In the genomic region with DNA sequence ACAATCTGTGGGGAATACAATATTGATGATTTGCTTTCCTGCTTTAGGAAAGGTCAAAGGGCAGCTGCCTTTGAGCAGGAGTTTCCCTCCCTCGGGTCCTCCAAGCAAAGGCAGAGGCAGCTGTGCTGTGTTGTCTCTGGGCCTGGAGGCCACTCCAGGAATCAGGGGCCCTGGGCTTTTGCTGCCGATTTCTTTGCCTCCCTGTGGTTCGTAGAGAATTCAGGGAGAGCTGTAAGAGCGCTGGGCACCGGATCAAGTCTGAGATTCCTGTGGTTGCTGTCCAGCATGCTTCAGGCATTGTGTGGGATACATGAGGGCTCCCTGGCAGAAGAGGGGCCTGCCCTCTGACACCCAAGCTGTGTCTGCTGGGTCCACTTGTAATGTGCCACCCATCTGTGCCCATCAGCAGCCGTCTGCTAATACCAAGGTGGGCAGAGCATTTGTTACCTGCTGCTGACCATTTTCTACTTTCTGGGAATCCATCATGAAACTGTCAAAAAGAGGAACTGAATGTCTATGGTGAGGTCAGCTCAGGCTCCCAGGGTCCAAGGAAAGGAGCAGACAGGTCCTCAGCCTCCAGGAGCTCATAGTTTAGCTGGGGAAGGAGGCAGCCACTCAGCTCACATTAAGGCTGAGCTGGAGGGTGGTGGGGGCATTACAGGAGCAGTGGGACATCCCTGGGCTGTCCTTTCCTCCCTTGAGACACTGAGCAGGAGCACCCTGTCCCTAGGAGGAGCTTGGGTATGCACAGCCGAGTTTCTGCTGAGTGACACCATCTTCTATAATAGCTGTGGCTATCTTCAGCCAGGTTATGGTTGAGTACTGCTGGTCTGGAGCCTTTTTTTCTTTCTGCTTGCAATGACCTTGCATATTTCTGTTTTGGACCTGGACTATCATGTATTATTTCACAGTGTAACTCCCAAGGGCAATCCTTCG, we compare ENCODE assay signal across 13 cellular contexts.
DNase-seq lines count a peak whose midpoint lies in the region; ATAC-seq, FAIRE-seq and TF ChIP-seq lines count a peak whose summit lies in the region.
"Had no signal": no experiment of that assay in that cellular context is flagged by ENCODE, and none has a peak within 500 bp of the region (broad histone marks: within the 10 kb centered on the region; RNA-seq: fewer than 3 reads in every experiment).

No MANE protein-coding gene starts in this region.

- WGBS in HepG2 (ENCODE audit: low lambda C conversion rate) = 57% methylated on average over 5 of the region's 8 CpGs

- FAIRE-seq in HepG2 (lab: Jason Lieb, UNC) (no peak), D721Med (lab: Jason Lieb, UNC) (no peak)
- FAIRE-seq: H1 had no signal

- intact Hi-C loops in HepG2 (cut with micrococcal nuclease; ENCODE audit: unreplicated experiment) = no loop called here

- TF ChIP-seq RAD21 in HepG2 (CRISPR knock-in tag; IDR thresholded peaks at IDR 0.05) = no peak

- H3K36me3 ChIP-seq in HepG2 (replicated peaks in 1 of 2; ENCODE audit: control insufficient read depth in 1 of 2, insufficient read depth in 2 of 2, low read length in 2 of 2) = peaks cover 1 to 3% of the 10 kb centered on the region in 2 experiments; a peak in 1 of 5 replicates

- BruUV-seq in HepG2 (replicated peaks; lab: Mats Ljungman, UMichigan) = no TSS peak

- POLR2A ChIA-PET in HepG2 (lab: Yijun Ruan, JAX) = no interaction called here

- ATAC-seq in HepG2 = no peak; the same call in 2 of the 3 replicates
- no peak for ATAC-seq in GM18498 (IDR thresholded peaks at IDR 0.05; ENCODE audit: unreplicated experiment)

- no peak overlapping the region for H2AFZ ChIP-seq in HepG2 (ENCODE audit: low read length)

- H3K27me3 ChIP-seq in HepG2 (ENCODE audit: control insufficient read depth in 1 of 2, insufficient read depth in 2 of 2, low read length in 2 of 2) = no peaks in the 10 kb centered on the region
- H3K27me3 ChIP-seq: BLaER1 had no signal

- no peak for TF ChIP-seq CTCF in HFF-Myc (IDR thresholded peaks at IDR 0.05; ENCODE audit: low read depth, low read length, missing control alignments)
- no peak for TF ChIP-seq CTCF in HepG2 (CRISPR knock-in tag; IDR thresholded peaks at IDR 0.05)
- TF ChIP-seq CTCF in D721Med (IDR thresholded peaks at IDR 0.05; ENCODE audit: insufficient read depth, missing control alignments) = no peak

- no peak overlapping the region for H3K4me2 ChIP-seq in HepG2 (ENCODE audit: low read depth, low read length)
- H3K4me2 ChIP-seq: BLaER1 had no signal

- DNase-seq in A172 (ENCODE audit: low spot score) (peak; percentile 83), HFF-Myc (ENCODE audit: extremely low read depth, low read depth) (peak; percentile 59), brain pericyte (ENCODE audit: low read depth, low spot score) (peak; percentile 59), HepG2 (ENCODE audit: low spot score) (peak; percentile 9), D721Med (ENCODE audit: insufficient read length, low spot score) (no peak)
- DNase-seq in activated CD8-positive, alpha-beta memory T cell treated with anti-CD3 and anti-CD28 coated beads for 24 hours = no peak
- DNase-seq in activated CD4-positive, alpha-beta T cell treated with anti-CD3 and anti-CD28 coated beads for 4 hours = no peak
- DNase-seq: endodermal cell, NCI-H510A, T-helper 9 cell had no signal

- no peaks in the 10 kb centered on the region for H3K9me3 ChIP-seq in HepG2 (ENCODE audit: low read length)
- H3K9me3 ChIP-seq: BLaER1 had no signal

- H4K20me1 ChIP-seq in HepG2 (ENCODE audit: insufficient read depth, low read length) = peaks cover 10% of the 10 kb centered on the region; the same call in 1 of the 2 replicates

- no peak overlapping the region for H3K27ac ChIP-seq in HepG2 (ENCODE audit: extremely low read length, insufficient read depth, low read length)
- H3K27ac ChIP-seq: BLaER1 had no signal

- TF ChIP-seq EP300 in HepG2 (IDR thresholded peaks at IDR 0.05; ENCODE audit: low read depth in 2 of 2, low read length in 2 of 2) = no peak
- no peak for TF ChIP-seq EP300 in HepG2 (CRISPR knock-in tag; IDR thresholded peaks at IDR 0.05; ENCODE audit: borderline replicate concordance)

- peaks cover 30% of the 10 kb centered on the region for H3K79me2 ChIP-seq in HepG2 (ENCODE audit: insufficient read depth, low read length)

- no peak for TF ChIP-seq POLR2A in HepG2 (IDR thresholded peaks at IDR 0.05; ENCODE audit: insufficient read depth in 1 of 2, low read depth in 2 of 2, low read length in 2 of 2)

- peaks cover 53% of the 10 kb centered on the region for H3K4me1 ChIP-seq in HepG2 (ENCODE audit: insufficient read depth, low read length)

- no peak overlapping the region for H3K9ac ChIP-seq in HepG2 (ENCODE audit: insufficient read depth, low read depth, low read length)
- H3K9ac ChIP-seq: BLaER1 had no signal

- in situ Hi-C loops in HepG2 (cut with HindIII; ENCODE audit: extremely low pct_ligation_motif_present, low pct_unique_long_range_greater_than_20kb) = loop anchor here (5.0 kb wide), 1 partner anchor 55 kb away; no protein-coding TSS in a partner anchor

- CTCF ChIA-PET in HepG2 (lab: Yijun Ruan, JAX; ENCODE audit: low intra/inter-chr PET ratio, low total read pairs) = no interaction called here

- H3K4me3 ChIP-seq in HFF-Myc (replicated peaks; ENCODE audit: low read depth, low read length) (no peak overlapping the region), HepG2 (replicated peaks in 1 of 3; ENCODE audit: insufficient read depth in 1 of 3, low read depth in 2 of 3, low read length in 3 of 3) (no peak overlapping the region)
- H3K4me3 ChIP-seq: BLaER1 had no signal

TF ChIP-seq in HepG2, 621 proteins besides CTCF, POLR2A, EP300 and RAD21 (continues in another document):
- TF ChIP-seq KLF13 (CRISPR knock-in tag; IDR thresholded peaks at IDR 0.05) = no peak
- TF ChIP-seq REST (IDR thresholded peaks at IDR 0.05; ENCODE audit: borderline replicate concordance in 1 of 2, low read depth in 1 of 2, low read length in 2 of 2) = peak; percentile 33 to 89
- no peak for TF ChIP-seq NFKBIZ (CRISPR knock-in tag; IDR thresholded peaks at IDR 0.05)
- no peak for TF ChIP-seq TOE1 (CRISPR knock-in tag; IDR thresholded peaks at IDR 0.05)
- TF ChIP-seq GABPB1 (CRISPR knock-in tag; IDR thresholded peaks at IDR 0.05) = no peak
- TF ChIP-seq ZSCAN21 (CRISPR knock-in tag; IDR thresholded peaks at IDR 0.05; ENCODE audit: borderline replicate concordance) = no peak
- TF ChIP-seq ZBTB7A (CRISPR knock-in tag; IDR thresholded peaks at IDR 0.05) = no peak
- TF ChIP-seq RBM22 (optimal IDR thresholded peaks at IDR 0.05; ENCODE audit: low read length) = no peak
- peak; percentile 83; the same call in 1 of the 2 replicates for TF ChIP-seq MIER2 (CRISPR knock-in tag; IDR thresholded peaks at IDR 0.05)
- TF ChIP-seq ZNF780A (CRISPR knock-in tag; IDR thresholded peaks at IDR 0.05) = no peak
- no peak for TF ChIP-seq PHB2 (IDR thresholded peaks at IDR 0.05; ENCODE audit: partially characterized antibody)
- TF ChIP-seq ZNF567 (CRISPR knock-in tag; IDR thresholded peaks at IDR 0.05; ENCODE audit: borderline replicate concordance) = no peak
- no peak for TF ChIP-seq MXD1 (CRISPR knock-in tag; IDR thresholded peaks at IDR 0.05)
- TF ChIP-seq ZBTB26 (CRISPR knock-in tag; IDR thresholded peaks at IDR 0.05; ENCODE audit: borderline replicate concordance) = no peak
- no peak for TF ChIP-seq ZNF607 (CRISPR knock-in tag; IDR thresholded peaks at IDR 0.05; ENCODE audit: borderline replicate concordance)
- no peak for TF ChIP-seq ZNF772 (CRISPR knock-in tag; IDR thresholded peaks at IDR 0.05)
- peak; percentile 71 for TF ChIP-seq ZNF768 (CRISPR knock-in tag; IDR thresholded peaks at IDR 0.05)
- TF ChIP-seq HNF4A (CRISPR knock-in tag; IDR thresholded peaks at IDR 0.05) = 0 out of 2 replicates have a peak, but pooled peaks have one; percentile 5

Comparison
In these comparisons a context has a peak if more than half of its experiments do, and no peak if none do; other contexts are left out.
1. DNase-seq: peak in A172 (single experiment), HFF-Myc (single experiment), brain pericyte (single experiment) and HepG2 (single experiment); none in activated CD8-positive, alpha-beta memory T cell treated with anti-CD3 and anti-CD28 coated beads for 24 hours (single experiment), D721Med (single experiment) and activated CD4-positive, alpha-beta T cell treated with anti-CD3 and anti-CD28 coated beads for 4 hours (0 of 2).